In the genomic region with DNA sequence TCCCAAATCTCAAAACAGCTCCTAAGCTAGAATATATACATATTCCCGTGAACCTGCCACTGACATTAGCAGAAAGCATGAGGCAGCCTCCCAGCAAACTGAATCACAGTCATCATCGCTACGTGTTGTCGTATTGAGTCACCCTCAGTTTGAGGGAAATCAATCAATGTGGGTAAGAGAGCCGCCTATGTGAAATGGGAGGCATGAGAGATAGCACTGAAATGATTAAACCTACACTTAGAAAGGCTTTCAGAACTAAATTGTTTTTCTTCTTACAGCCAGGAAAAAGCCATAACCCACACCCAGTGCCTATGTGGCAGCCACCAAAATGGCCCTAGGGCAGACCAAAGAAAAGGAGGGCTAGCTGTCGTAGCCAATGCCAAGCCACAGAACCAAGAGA, we compare ENCODE assay signal across 1 cellular context.
TF ChIP-seq lines count a peak whose summit lies in the region.

No MANE protein-coding gene starts in this region.

TF ChIP-seq in SK-N-SH, 30 proteins besides CTCF, POLR2A, EP300 and RAD21 (continued from another document):
- TF ChIP-seq, protein P1, sequence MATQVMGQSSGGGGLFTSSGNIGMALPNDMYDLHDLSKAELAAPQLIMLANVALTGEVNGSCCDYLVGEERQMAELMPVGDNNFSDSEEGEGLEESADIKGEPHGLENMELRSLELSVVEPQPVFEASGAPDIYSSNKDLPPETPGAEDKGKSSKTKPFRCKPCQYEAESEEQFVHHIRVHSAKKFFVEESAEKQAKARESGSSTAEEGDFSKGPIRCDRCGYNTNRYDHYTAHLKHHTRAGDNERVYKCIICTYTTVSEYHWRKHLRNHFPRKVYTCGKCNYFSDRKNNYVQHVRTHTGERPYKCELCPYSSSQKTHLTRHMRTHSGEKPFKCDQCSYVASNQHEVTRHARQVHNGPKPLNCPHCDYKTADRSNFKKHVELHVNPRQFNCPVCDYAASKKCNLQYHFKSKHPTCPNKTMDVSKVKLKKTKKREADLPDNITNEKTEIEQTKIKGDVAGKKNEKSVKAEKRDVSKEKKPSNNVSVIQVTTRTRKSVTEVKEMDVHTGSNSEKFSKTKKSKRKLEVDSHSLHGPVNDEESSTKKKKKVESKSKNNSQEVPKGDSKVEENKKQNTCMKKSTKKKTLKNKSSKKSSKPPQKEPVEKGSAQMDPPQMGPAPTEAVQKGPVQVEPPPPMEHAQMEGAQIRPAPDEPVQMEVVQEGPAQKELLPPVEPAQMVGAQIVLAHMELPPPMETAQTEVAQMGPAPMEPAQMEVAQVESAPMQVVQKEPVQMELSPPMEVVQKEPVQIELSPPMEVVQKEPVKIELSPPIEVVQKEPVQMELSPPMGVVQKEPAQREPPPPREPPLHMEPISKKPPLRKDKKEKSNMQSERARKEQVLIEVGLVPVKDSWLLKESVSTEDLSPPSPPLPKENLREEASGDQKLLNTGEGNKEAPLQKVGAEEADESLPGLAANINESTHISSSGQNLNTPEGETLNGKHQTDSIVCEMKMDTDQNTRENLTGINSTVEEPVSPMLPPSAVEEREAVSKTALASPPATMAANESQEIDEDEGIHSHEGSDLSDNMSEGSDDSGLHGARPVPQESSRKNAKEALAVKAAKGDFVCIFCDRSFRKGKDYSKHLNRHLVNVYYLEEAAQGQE (IDR thresholded peaks at IDR 0.05; ENCODE audit: low read depth, low read length) = no peak
- TF ChIP-seq YY1 (IDR thresholded peaks at IDR 0.05; ENCODE audit: low read depth) (no peak), MEF2A (IDR thresholded peaks at IDR 0.05; ENCODE audit: borderline replicate concordance, low read depth) (no peak), SMC3 (IDR thresholded peaks at IDR 0.05; ENCODE audit: low read depth, low read length) (no peak), EZH2phosphoT487 (IDR thresholded peaks at IDR 0.05; ENCODE audit: borderline replicate concordance, low read depth) (no peak), RXRA (IDR thresholded peaks at IDR 0.05; ENCODE audit: borderline replicate concordance, low read depth) (no peak), FOXJ3 (CRISPR knock-in tag; IDR thresholded peaks at IDR 0.05) (no peak), NFIC (IDR thresholded peaks at IDR 0.05; ENCODE audit: borderline replicate concordance) (no peak), ELF1 (IDR thresholded peaks at IDR 0.05) (no peak), FOXM1 (IDR thresholded peaks at IDR 0.05; ENCODE audit: low read depth) (no peak), GABPA (IDR thresholded peaks at IDR 0.05; ENCODE audit: low read depth) (no peak), GATA2 (CRISPR knock-in tag; IDR thresholded peaks at IDR 0.05) (no peak), POLR2AphosphoS5 (IDR thresholded peaks at IDR 0.05; ENCODE audit: low read depth, low read length) (no peak)
- TF ChIP-seq, protein P2, sequence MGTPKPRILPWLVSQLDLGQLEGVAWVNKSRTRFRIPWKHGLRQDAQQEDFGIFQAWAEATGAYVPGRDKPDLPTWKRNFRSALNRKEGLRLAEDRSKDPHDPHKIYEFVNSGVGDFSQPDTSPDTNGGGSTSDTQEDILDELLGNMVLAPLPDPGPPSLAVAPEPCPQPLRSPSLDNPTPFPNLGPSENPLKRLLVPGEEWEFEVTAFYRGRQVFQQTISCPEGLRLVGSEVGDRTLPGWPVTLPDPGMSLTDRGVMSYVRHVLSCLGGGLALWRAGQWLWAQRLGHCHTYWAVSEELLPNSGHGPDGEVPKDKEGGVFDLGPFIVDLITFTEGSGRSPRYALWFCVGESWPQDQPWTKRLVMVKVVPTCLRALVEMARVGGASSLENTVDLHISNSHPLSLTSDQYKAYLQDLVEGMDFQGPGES (IDR thresholded peaks at IDR 0.05; ENCODE audit: low read depth, low read length) = no peak
- TF ChIP-seq, protein P3, sequence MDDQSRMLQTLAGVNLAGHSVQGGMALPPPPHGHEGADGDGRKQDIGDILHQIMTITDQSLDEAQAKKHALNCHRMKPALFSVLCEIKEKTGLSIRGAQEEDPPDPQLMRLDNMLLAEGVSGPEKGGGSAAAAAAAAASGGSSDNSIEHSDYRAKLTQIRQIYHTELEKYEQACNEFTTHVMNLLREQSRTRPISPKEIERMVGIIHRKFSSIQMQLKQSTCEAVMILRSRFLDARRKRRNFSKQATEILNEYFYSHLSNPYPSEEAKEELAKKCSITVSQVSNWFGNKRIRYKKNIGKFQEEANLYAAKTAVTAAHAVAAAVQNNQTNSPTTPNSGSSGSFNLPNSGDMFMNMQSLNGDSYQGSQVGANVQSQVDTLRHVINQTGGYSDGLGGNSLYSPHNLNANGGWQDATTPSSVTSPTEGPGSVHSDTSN (IDR thresholded peaks at IDR 0.05) = no peak
- TF ChIP-seq, protein P4, sequence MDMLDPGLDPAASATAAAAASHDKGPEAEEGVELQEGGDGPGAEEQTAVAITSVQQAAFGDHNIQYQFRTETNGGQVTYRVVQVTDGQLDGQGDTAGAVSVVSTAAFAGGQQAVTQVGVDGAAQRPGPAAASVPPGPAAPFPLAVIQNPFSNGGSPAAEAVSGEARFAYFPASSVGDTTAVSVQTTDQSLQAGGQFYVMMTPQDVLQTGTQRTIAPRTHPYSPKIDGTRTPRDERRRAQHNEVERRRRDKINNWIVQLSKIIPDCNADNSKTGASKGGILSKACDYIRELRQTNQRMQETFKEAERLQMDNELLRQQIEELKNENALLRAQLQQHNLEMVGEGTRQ (IDR thresholded peaks at IDR 0.05; ENCODE audit: borderline replicate concordance, low read depth, low read length) = no peak
